ENCODE assay signal across 8 cellular contexts in the genomic region with DNA sequence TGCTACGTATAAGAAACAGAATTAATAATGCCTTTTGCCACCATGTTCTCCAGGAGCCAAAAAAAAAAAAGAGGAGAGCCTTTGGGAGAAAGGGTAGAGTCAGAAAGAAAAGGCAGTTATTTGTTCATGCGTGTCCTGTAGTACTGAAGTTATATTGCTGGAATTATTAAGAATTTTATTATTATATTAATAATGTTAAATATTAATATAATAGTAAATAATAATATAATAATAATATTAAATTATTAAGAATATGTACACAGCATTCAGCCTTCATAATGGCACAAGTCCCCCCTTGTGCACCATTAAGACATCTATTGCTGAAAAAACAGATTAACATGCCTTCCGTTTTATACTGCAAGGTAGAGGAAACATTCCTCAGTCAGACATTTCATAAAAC. TPM values are rescaled to one million over a fixed set of nuclear protein-coding genes. Genes with fewer than 3 reads are reported as not detected.
"Had no signal": no experiment of that assay in that cellular context is flagged by ENCODE, and none has a peak within 500 bp of the region (broad histone marks: within the 10 kb centered on the region; RNA-seq: fewer than 3 reads in every experiment).

No MANE protein-coding gene starts in this region.

- H3K27ac Mint-ChIP-seq: IgD-negative memory B cell had no signal

- H3K27me3 Mint-ChIP-seq: IgD-negative memory B cell had no signal

- DNase-seq: IMR-90, KBM-7, KG1 had no signal

- H3K4me3 Mint-ChIP-seq: IgD-negative memory B cell had no signal

- H3K4me1 Mint-ChIP-seq: IgD-negative memory B cell had no signal

- H3K36me3 Mint-ChIP-seq: IgD-negative memory B cell had no signal

- ATAC-seq: HepG2, K562 had no signal

RNA-seq across cellular contexts. Expression of a gene that starts 8.1 kb away (rescaled TPM):
- total RNA-seq: HepG2, HT-29, HT1080, IMR-90 had no signal

RNA-seq across cellular contexts. Expression of a gene that starts 31.1 kb away (rescaled TPM):
- total RNA-seq: HepG2, HT-29, HT1080, IMR-90, K562 had no signal

RNA-seq across cellular contexts. Expression of a gene that starts 40.6 kb away (rescaled TPM):
- total RNA-seq: HepG2, HT-29, HT1080, IMR-90 had no signal
